ENCODE assay signal across 1 cellular context in the genomic region with DNA sequence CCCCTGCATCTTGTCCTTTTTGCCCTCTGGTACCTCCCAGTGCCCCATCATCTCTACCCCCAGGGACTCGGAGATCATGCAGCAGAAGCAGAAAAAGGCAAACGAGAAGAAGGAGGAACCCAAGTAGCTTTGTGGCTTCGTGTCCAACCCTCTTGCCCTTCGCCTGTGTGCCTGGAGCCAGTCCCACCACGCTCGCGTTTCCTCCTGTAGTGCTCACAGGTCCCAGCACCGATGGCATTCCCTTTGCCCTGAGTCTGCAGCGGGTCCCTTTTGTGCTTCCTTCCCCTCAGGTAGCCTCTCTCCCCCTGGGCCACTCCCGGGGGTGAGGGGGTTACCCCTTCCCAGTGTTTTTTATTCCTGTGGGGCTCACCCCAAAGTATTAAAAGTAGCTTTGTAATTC.
TF ChIP-seq lines count a peak whose summit lies in the region.

No MANE protein-coding gene starts in this region.

TF ChIP-seq in HepG2, 621 proteins besides CTCF, POLR2A, EP300 and RAD21:
- TF ChIP-seq XBP1 (CRISPR knock-in tag; IDR thresholded peaks at IDR 0.05) (no peak), ZNF34 (CRISPR knock-in tag; IDR thresholded peaks at IDR 0.05; ENCODE audit: borderline replicate concordance) (no peak), RBFOX2 (IDR thresholded peaks at IDR 0.05; ENCODE audit: low read depth, low read length) (peak; percentile 30; the same call in 1 of the 2 replicates), AGO2 (optimal IDR thresholded peaks at IDR 0.05; ENCODE audit: low read depth, low read length) (no peak), SP140L (CRISPR knock-in tag; IDR thresholded peaks at IDR 0.05; ENCODE audit: borderline replicate concordance) (no peak), GFI1 (CRISPR knock-in tag; IDR thresholded peaks at IDR 0.05; ENCODE audit: borderline replicate concordance) (0 out of 2 replicates have a peak, but pooled peaks have one; percentile 31), TARDBP (CRISPR knock-in tag; IDR thresholded peaks at IDR 0.05) (no peak), ZNF253 (CRISPR knock-in tag; IDR thresholded peaks at IDR 0.05; ENCODE audit: borderline replicate concordance) (0 out of 2 replicates have a peak, but pooled peaks have one; percentile 24)
- TF ChIP-seq, protein P1, sequence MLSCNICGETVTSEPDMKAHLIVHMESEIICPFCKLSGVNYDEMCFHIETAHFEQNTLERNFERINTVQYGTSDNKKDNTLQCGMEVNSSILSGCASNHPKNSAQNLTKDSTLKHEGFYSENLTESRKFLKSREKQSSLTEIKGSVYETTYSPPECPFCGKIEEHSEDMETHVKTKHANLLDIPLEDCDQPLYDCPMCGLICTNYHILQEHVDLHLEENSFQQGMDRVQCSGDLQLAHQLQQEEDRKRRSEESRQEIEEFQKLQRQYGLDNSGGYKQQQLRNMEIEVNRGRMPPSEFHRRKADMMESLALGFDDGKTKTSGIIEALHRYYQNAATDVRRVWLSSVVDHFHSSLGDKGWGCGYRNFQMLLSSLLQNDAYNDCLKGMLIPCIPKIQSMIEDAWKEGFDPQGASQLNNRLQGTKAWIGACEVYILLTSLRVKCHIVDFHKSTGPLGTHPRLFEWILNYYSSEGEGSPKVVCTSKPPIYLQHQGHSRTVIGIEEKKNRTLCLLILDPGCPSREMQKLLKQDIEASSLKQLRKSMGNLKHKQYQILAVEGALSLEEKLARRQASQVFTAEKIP (CRISPR knock-in tag; IDR thresholded peaks at IDR 0.05; ENCODE audit: borderline replicate concordance) = no peak
- TF ChIP-seq, protein P2, sequence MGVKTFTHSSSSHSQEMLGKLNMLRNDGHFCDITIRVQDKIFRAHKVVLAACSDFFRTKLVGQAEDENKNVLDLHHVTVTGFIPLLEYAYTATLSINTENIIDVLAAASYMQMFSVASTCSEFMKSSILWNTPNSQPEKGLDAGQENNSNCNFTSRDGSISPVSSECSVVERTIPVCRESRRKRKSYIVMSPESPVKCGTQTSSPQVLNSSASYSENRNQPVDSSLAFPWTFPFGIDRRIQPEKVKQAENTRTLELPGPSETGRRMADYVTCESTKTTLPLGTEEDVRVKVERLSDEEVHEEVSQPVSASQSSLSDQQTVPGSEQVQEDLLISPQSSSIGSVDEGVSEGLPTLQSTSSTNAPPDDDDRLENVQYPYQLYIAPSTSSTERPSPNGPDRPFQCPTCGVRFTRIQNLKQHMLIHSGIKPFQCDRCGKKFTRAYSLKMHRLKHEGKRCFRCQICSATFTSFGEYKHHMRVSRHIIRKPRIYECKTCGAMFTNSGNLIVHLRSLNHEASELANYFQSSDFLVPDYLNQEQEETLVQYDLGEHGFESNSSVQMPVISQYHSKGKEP (CRISPR knock-in tag; IDR thresholded peaks at IDR 0.05) = no peak
- TF ChIP-seq, protein P3, sequence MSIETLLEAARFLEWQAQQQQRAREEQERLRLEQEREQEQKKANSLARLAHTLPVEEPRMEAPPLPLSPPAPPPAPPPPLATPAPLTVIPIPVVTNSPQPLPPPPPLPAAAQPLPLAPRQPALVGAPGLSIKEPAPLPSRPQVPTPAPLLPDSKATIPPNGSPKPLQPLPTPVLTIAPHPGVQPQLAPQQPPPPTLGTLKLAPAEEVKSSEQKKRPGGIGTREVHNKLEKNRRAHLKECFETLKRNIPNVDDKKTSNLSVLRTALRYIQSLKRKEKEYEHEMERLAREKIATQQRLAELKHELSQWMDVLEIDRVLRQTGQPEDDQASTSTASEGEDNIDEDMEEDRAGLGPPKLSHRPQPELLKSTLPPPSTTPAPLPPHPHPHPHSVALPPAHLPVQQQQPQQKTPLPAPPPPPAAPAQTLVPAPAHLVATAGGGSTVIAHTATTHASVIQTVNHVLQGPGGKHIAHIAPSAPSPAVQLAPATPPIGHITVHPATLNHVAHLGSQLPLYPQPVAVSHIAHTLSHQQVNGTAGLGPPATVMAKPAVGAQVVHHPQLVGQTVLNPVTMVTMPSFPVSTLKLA (IDR thresholded peaks at IDR 0.05) = no peak
